Comparison of ENCODE assay signal across 8 cellular contexts in the genomic region with DNA sequence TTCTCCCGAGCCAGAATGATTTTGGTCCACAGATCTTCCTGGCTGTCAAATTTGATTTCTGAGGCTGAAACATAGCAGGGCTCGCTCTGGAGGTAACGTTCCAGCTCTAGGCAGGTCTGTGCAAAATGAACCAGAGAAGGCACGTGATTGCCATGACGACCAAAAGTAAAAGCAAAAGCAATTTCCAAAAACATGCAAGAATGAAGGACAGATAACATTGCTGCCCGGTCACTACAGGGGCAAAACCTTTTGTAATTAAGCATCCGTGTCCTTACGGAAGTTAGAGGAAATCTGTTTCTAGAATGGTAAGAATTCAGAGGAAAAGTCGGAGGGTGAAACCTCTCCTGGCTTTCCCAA. TPM values are rescaled to one million over a fixed set of nuclear protein-coding genes. Genes with fewer than 3 reads are reported as not detected.
DNase-seq lines count a peak whose midpoint lies in the region; ATAC-seq and TF ChIP-seq lines count a peak whose summit lies in the region.

No MANE protein-coding gene starts in this region.

- dilution Hi-C loops in IMR-90 (cut with HindIII; ENCODE audit: low sequenced_read_pairs, unreplicated experiment), result no loop called here

- H3K4me2 ChIP-seq in IMR-90 (ENCODE audit: low read depth, low read length), result peak overlapping the region; percentile 94

- no peaks in the 10 kb centered on the region for H3K27me3 Mint-ChIP-seq in activated T-helper 2 cell treated with anti-CD3 and anti-CD28 coated beads, Interferon-gamma antibody, Interleukin-2, Interleukin-4, amounts not matched to agents 10 μg/mL and 5 μg/mL and 100 μg/mL, durations not matched to agents 14 hours and 24 hours and 36 hours (ENCODE audit: low read depth)

- peak overlapping the region; percentile 96 for H2BK5ac ChIP-seq in IMR-90 (ENCODE audit: low read depth, low read length, poor library complexity, severe bottlenecking)

- H3K36me3 ChIP-seq in IMR-90 (ENCODE audit: control insufficient read depth, insufficient read depth, low read length) (peaks cover 46% of the 10 kb centered on the region), iPS-20b (ENCODE audit: insufficient read depth, low read depth, low read length) (peaks cover 51% of the 10 kb centered on the region), stomach smooth muscle (ENCODE audit: control insufficient read depth in 2 of 2, insufficient read depth in 2 of 2, low read length in 2 of 2) (peaks cover 38 to 43% of the 10 kb centered on the region in 2 donors)

- H4K91ac ChIP-seq in IMR-90 (ENCODE audit: insufficient read depth, low read depth, low read length), result peak overlapping the region; percentile 79

- DNase-seq in IMR-90 (no peak), GM19238 (ENCODE audit: insufficient read length, low spot score) (no peak), NCI-H1092 treated with DMSO at 0.1 percent for 48 hours (lab: John Stamatoyannopoulos, UW) (no peak), NCI-H187 treated with DMSO at 0.1 percent for 48 hours (lab: John Stamatoyannopoulos, UW) (no peak)
- DNase-seq in activated T-helper 2 cell treated with anti-CD3 and anti-CD28 coated beads, Interferon-gamma antibody, Interleukin-2, Interleukin-4, amounts not matched to agents 10 μg/mL and 5 μg/mL and 100 μg/mL, durations not matched to agents 14 hours and 24 hours and 36 hours (ENCODE audit: low spot score), result peak; percentile 46

- intact Hi-C loops in IMR-90 (cut with micrococcal nuclease), result loop anchor here (1.0 to 10.0 kb wide), 9 partner anchors 69 to 875 kb away; no protein-coding TSS in a partner anchor
- intact Hi-C loops in activated T-helper 2 cell treated with anti-CD3 and anti-CD28 coated beads, Interferon-gamma antibody, Interleukin-2, Interleukin-4, amounts not matched to agents 10 μg/mL and 5 μg/mL and 100 μg/mL, durations not matched to agents 14 hours and 24 hours and 36 hours (cut with micrococcal nuclease), result loop anchor here (2.0 to 5.0 kb wide), 2 partner anchors 23 to 40 kb away; no protein-coding TSS in a partner anchor

- H3K4ac ChIP-seq in IMR-90 (ENCODE audit: low read depth, low read length), result peak overlapping the region; percentile 99

- H3K27ac ChIP-seq in IMR-90 (ENCODE audit: insufficient read depth, low read length) (peak overlapping the region; percentile 93), iPS-20b (ENCODE audit: low read length) (no peak overlapping the region), stomach smooth muscle (ENCODE audit: low read length) (peak overlapping the region; percentile 99)

- no peak for TF ChIP-seq CTCF in IMR-90 (conservative IDR thresholded peaks at IDR 0.05; ENCODE audit: low read depth, low read length)

- H3K27ac Mint-ChIP-seq in activated T-helper 2 cell treated with anti-CD3 and anti-CD28 coated beads, Interferon-gamma antibody, Interleukin-2, Interleukin-4, amounts not matched to agents 10 μg/mL and 5 μg/mL and 100 μg/mL, durations not matched to agents 14 hours and 24 hours and 36 hours, result peak overlapping the region; percentile 98

- H3K9me3 Mint-ChIP-seq in activated T-helper 2 cell treated with anti-CD3 and anti-CD28 coated beads, Interferon-gamma antibody, Interleukin-2, Interleukin-4, amounts not matched to agents 10 μg/mL and 5 μg/mL and 100 μg/mL, durations not matched to agents 14 hours and 24 hours and 36 hours, result no peaks in the 10 kb centered on the region

- no peak; the same call in 1 of the 2 replicates for TF ChIP-seq RAD21 in IMR-90 (IDR thresholded peaks at IDR 0.05; ENCODE audit: low read length)

- BruUV-seq in IMR-90 (replicated peaks; lab: Mats Ljungman, UMichigan), result no TSS peak

- TF ChIP-seq POLR2A in IMR-90 (IDR thresholded peaks at IDR 0.05; ENCODE audit: low read depth, low read length), result peak; percentile 21; the same call in 1 of the 2 replicates

- H4K8ac ChIP-seq in IMR-90 (ENCODE audit: low read depth in 2 of 2, low read length in 2 of 2), result peak overlapping the region; percentile 88 to 94

- peak overlapping the region; percentile 52; the same call in 1 of the 2 replicates for H2BK20ac ChIP-seq in IMR-90 (ENCODE audit: low read depth, low read length)

- H3K9ac ChIP-seq in IMR-90 (ENCODE audit: low read depth, low read length), result peak overlapping the region; percentile 100
- no peak overlapping the region for H3K9ac ChIP-seq in iPS-20b (ENCODE audit: low read depth, low read length)
- peak overlapping the region; percentile 100 for H3K9ac ChIP-seq in stomach smooth muscle (ENCODE audit: low read length in 2 of 2)

- ATAC-seq in IMR-90 (ENCODE audit: low read depth), result no peak
- ATAC-seq in GM21528 (IDR thresholded peaks at IDR 0.05; ENCODE audit: low FRiP score, unreplicated experiment), result no peak

- no peak overlapping the region for H2AFZ ChIP-seq in IMR-90 (replicated peaks; ENCODE audit: low read length, poor library complexity)

- H3K14ac ChIP-seq in IMR-90 (replicated peaks; ENCODE audit: low read depth, low read length), result peak overlapping the region; percentile 100

- H3K18ac ChIP-seq in IMR-90 (ENCODE audit: low read depth, low read length), result peak overlapping the region; percentile 62

- peak overlapping the region; percentile 91 for H3K4me3 ChIP-seq in IMR-90 (ENCODE audit: insufficient read depth, low read depth, low read length)
- H3K4me3 ChIP-seq in iPS-20b (ENCODE audit: low read length), result peak overlapping the region; percentile 81
- H3K4me3 ChIP-seq in stomach smooth muscle (ENCODE audit: low read length in 2 of 2), result peak overlapping the region; percentile 96 to 98

- 8% methylated on average over 4 of the region's 9 CpGs; no CpG with 5 or more reads in 1 of the 2 experiments for WGBS in IMR-90 (ENCODE audit: extremely low coverage in 2 of 2, insufficient read length in 1 of 2), 2 experiments

- H4K20me1 ChIP-seq in IMR-90 (ENCODE audit: insufficient read depth, low read length), result peaks cover 67% of the 10 kb centered on the region

- peaks cover 58% of the 10 kb centered on the region for H3K4me1 Mint-ChIP-seq in activated T-helper 2 cell treated with anti-CD3 and anti-CD28 coated beads, Interferon-gamma antibody, Interleukin-2, Interleukin-4, amounts not matched to agents 10 μg/mL and 5 μg/mL and 100 μg/mL, durations not matched to agents 14 hours and 24 hours and 36 hours (ENCODE audit: low read depth)

- peak overlapping the region; percentile 85 for H3K4me3 Mint-ChIP-seq in activated T-helper 2 cell treated with anti-CD3 and anti-CD28 coated beads, Interferon-gamma antibody, Interleukin-2, Interleukin-4, amounts not matched to agents 10 μg/mL and 5 μg/mL and 100 μg/mL, durations not matched to agents 14 hours and 24 hours and 36 hours (ENCODE audit: low read depth)

- CTCF ChIA-PET in IMR-90 (lab: Yijun Ruan, JAX), result interaction anchor here (0.6 to 0.7 kb wide), 2 partner anchors 18 to 46 kb away, joined by 3 read pairs; no protein-coding TSS in a partner anchor

- peak overlapping the region; percentile 75 for H2AK5ac ChIP-seq in IMR-90 (ENCODE audit: low read depth, low read length)

- H2AK9ac ChIP-seq in IMR-90 (replicated peaks; ENCODE audit: low read depth, low read length, poor library complexity), result no peak overlapping the region

- H2BK15ac ChIP-seq in IMR-90 (ENCODE audit: low read depth, low read length), result peak overlapping the region; percentile 6; the same call in 1 of the 3 replicates

- POLR2A ChIA-PET in IMR-90 (lab: Charles Lee; ENCODE audit: unreplicated experiment), result interaction anchor here (0.6 to 1.4 kb wide), 2 partner anchors 130 to 330 kb away, joined by 3 to 4 read pairs; no protein-coding TSS in a partner anchor

- H2BK120ac ChIP-seq in IMR-90 (ENCODE audit: low read depth, low read length), result peak overlapping the region; percentile 89

- H3K4me1 ChIP-seq in IMR-90 (ENCODE audit: control insufficient read depth, insufficient read depth, low read length) (peaks cover 30% of the 10 kb centered on the region), iPS-20b (ENCODE audit: insufficient read depth, low read length) (peaks cover 20% of the 10 kb centered on the region), stomach smooth muscle (ENCODE audit: control insufficient read depth, insufficient read depth, low read length) (peaks cover 55% of the 10 kb centered on the region)

- H3K9me3 ChIP-seq in IMR-90 (ENCODE audit: control insufficient read depth, insufficient read depth, low read length), result no peaks in the 10 kb centered on the region
- no peaks in the 10 kb centered on the region for H3K9me3 ChIP-seq in iPS-20b (ENCODE audit: insufficient read depth, low read depth, low read length)
- H3K9me3 ChIP-seq in stomach smooth muscle (ENCODE audit: control insufficient read depth in 2 of 2, low read length in 2 of 2), result no peaks in the 10 kb centered on the region

- 0 out of 2 replicates have a peak overlapping the region, but pooled peaks have one; percentile 2 for H4K5ac ChIP-seq in IMR-90 (ENCODE audit: low read depth, low read length)

- H3K9me1 ChIP-seq in IMR-90 (ENCODE audit: insufficient read depth, low read length), result peaks cover 12% of the 10 kb centered on the region

- in situ Hi-C loops in IMR-90 (cut with MboI; ENCODE audit: low sequenced_read_pairs), result loop anchor here (5.0 to 10.0 kb wide), 3 partner anchors 460 to 993 kb away; no protein-coding TSS in a partner anchor

- H3K23ac ChIP-seq in IMR-90 (ENCODE audit: low read depth, low read length), result peak overlapping the region; percentile 86

- peaks cover 3 to 39% of the 10 kb centered on the region in 2 experiments; a peak in 3 of 4 replicates for H3K79me1 ChIP-seq in IMR-90 (ENCODE audit: low read depth in 1 of 2, low read length in 2 of 2)

- peak overlapping the region; percentile 99 for H3K56ac ChIP-seq in IMR-90 (ENCODE audit: extremely low read depth, insufficient read depth, low read length)

- H3K27me3 ChIP-seq in IMR-90 (ENCODE audit: control insufficient read depth, insufficient read depth, low read length) (no peaks in the 10 kb centered on the region), iPS-20b (ENCODE audit: insufficient read depth, low read length) (peaks cover 11% of the 10 kb centered on the region; the same call in 1 of the 2 replicates), stomach smooth muscle (ENCODE audit: control insufficient read depth in 1 of 2, insufficient read depth in 2 of 2, low read length in 2 of 2) (no peaks in the 10 kb centered on the region)

- H3K36me3 Mint-ChIP-seq in activated T-helper 2 cell treated with anti-CD3 and anti-CD28 coated beads, Interferon-gamma antibody, Interleukin-2, Interleukin-4, amounts not matched to agents 10 μg/mL and 5 μg/mL and 100 μg/mL, durations not matched to agents 14 hours and 24 hours and 36 hours (ENCODE audit: low read depth), result peaks cover 73% of the 10 kb centered on the region

TF ChIP-seq in IMR-90, 13 proteins besides CTCF, POLR2A, EP300 and RAD21 (continues in another document):
- TF ChIP-seq SMC3 (IDR thresholded peaks at IDR 0.05; ENCODE audit: low read depth, low read length) (no peak), MAFK (IDR thresholded peaks at IDR 0.05; ENCODE audit: low read depth, low read length) (no peak), FOS (IDR thresholded peaks at IDR 0.05; ENCODE audit: low read depth, low read length) (no peak)

RNA-seq across cellular contexts. Expression of a gene that starts 2.9 kb away (rescaled TPM):
- total RNA-seq in IMR-90 (2012; rRNA removed), result 69.0 and 98.6 TPM in 2 replicates
- polyA plus RNA-seq in IMR-90 (2012; rRNA removed), result 123 and 175 TPM in 2 replicates
- 70.4 and 114 TPM in 2 replicates for polyA plus RNA-seq in IMR-90 (2012; cell fraction: cytosol; rRNA removed)
- polyA plus RNA-seq in IMR-90 (2012; cell fraction: nucleus; rRNA removed; ENCODE audit: low replicate concordance), result 720 and 827 TPM in 2 replicates
- total RNA-seq in activated T-helper 2 cell treated with anti-CD3 and anti-CD28 coated beads, Interferon-gamma antibody, Interleukin-2, Interleukin-4, amounts not matched to agents 10 μg/mL and 5 μg/mL and 100 μg/mL, durations not matched to agents 14 hours and 24 hours and 36 hours, result 126 and 129 TPM in 2 replicates
